Comparison of ENCODE assay signal across 8 cellular contexts in the genomic region with DNA sequence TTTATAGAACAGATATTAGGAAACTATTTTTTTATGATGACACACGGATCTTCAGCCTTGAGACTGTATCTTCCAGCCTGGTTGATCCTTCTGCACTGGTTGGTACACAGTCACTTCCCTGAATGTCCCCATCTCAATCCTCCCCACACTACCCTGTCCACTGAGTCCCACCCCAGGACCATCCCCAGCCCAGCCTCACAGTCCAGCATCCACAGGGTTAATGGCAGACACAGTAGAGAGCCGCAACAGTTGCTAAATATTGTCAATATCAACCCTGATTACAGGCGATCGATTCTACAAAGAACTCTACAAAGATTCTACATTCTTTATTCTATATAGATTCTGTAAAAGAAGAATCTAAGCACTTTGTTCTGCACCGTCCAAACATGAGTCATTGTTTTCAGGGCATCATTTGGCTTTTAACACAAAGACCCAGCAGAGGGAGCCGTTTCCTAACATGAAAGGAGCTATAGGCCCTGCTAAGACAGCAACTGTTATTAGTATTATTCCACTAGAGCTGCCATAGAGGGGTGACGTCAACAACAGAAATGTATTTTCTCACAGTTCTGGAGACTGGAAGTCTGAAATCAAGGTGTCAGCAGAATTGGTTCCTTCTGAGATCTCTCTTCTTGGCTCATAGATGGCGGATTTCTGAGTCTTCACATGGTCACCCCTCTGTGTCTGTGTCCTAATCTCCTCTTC. TPM values are rescaled to one million over a fixed set of nuclear protein-coding genes. Genes with fewer than 3 reads are reported as not detected.
DNase-seq lines count a peak whose midpoint lies in the region; ATAC-seq and TF ChIP-seq lines count a peak whose summit lies in the region.

No MANE protein-coding gene starts in this region.

- peak; percentile 74 for TF ChIP-seq CTCF in GM12865 (IDR thresholded peaks at IDR 0.05; ENCODE audit: insufficient read depth, low read depth, low read length, missing control alignments)
- TF ChIP-seq CTCF in retinal pigment epithelial cell (conservative IDR thresholded peaks at IDR 0.05; ENCODE audit: low read depth, low read length) = peak; percentile 83

- ATAC-seq in HG02623 (IDR thresholded peaks at IDR 0.05; ENCODE audit: unreplicated experiment) (peak; percentile 65), left cardiac atrium (peak; percentile 68 to 75)

- H3K4me3 ChIP-seq in GM12865 (ENCODE audit: low read depth, low read length) (no peak overlapping the region), retinal pigment epithelial cell (ENCODE audit: low read length) (no peak overlapping the region)

- intact Hi-C loops in left cardiac atrium (cut with DNase I) = loop anchor here (2.0 to 10.0 kb wide), 5 partner anchors 173 to 362 kb away; no protein-coding TSS in a partner anchor

- DNase-seq in GM12865 (ENCODE audit: low read depth) (peak; percentile 92), NCI-H128 (lab: John Stamatoyannopoulos, UW; ENCODE audit: unreplicated experiment) (peak; percentile 62), SKM-1 treated with dmso at 0.1 percent for 144 hours (lab: John Stamatoyannopoulos, UW; ENCODE audit: unreplicated experiment) (peak; percentile 78), left cardiac atrium (peak; percentile 80), retinal pigment epithelial cell (ENCODE audit: low read depth) (peak; percentile 75), cortex of kidney (lab: John Stamatoyannopoulos, UW) (no peak)
- DNase-seq in activated naive CD8-positive, alpha-beta T cell treated with anti-CD3 and anti-CD28 coated beads, Interleukin-2, amount 50 U/mL, for 16 hours (ENCODE audit: low read depth, low spot score) = peak; percentile 63

RNA-seq across cellular contexts. Expression of gene IFNAR2, which starts 30.1 kb away (rescaled TPM):
- total RNA-seq in left cardiac atrium = 10 to 100 TPM; 14.6 to 26.8 TPM
